ENCODE assay signal across 9 cellular contexts in the genomic region with DNA sequence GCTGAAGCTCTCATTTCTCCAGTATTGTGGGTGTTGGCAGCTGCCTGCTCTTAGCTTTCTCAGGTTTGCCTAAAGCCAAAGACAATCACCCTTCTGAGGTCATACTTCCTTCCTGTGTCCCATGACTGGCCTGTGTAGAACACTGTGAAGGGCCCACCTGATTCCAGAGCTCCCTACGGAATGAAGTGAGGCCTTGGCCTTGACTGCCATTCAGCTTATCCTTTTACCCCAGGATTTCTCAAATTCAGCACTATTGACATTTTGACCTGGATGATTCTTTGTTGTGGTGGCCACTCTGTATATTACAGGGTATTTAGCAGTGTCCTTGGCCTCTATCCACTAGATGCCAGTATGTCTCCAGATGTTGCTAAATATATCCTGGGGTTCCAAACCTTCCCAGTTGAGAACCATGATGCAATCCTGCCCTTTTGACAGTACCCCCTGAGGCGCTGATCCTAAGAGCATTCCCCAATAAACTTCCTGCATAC.
DNase-seq lines count a peak whose midpoint lies in the region; ATAC-seq and TF ChIP-seq lines count a peak whose summit lies in the region.
"Had no signal": no experiment of that assay in that cellular context is flagged by ENCODE, and none has a peak within 500 bp of the region (broad histone marks: within the 10 kb centered on the region; RNA-seq: fewer than 3 reads in every experiment).

No MANE protein-coding gene starts in this region.

- peak overlapping the region; percentile 6 for H3K4me2 ChIP-seq in mesenchymal stem cell (ENCODE audit: low read length, poor library complexity, severe bottlenecking)

- H3K79me1 ChIP-seq in mesenchymal stem cell (replicated peaks; ENCODE audit: low read length, poor library complexity, severe bottlenecking), result no peaks in the 10 kb centered on the region

- H3K4ac ChIP-seq in mesenchymal stem cell (ENCODE audit: low read depth in 1 of 2, low read length in 2 of 2), result peak overlapping the region in 1 of 2 experiments; percentile 67

- no peaks in the 10 kb centered on the region for H3K36me3 ChIP-seq in MG63
- no peaks in the 10 kb centered on the region for H3K36me3 ChIP-seq in mesenchymal stem cell (ENCODE audit: control insufficient read depth in 1 of 2, insufficient read depth in 2 of 2, low read depth in 1 of 2, low read length in 2 of 2)
- no peaks in the 10 kb centered on the region for H3K36me3 ChIP-seq in naive thymus-derived CD4-positive, alpha-beta T cell (ENCODE audit: control insufficient read depth in 2 of 3, insufficient read depth in 3 of 3, low read length in 3 of 3)

- POLR2A ChIA-PET in naive thymus-derived CD4-positive, alpha-beta T cell (lab: Charles Lee), result no interaction called here

- H3K9ac ChIP-seq in mesenchymal stem cell (ENCODE audit: low read length), result no peak overlapping the region

- H4K8ac ChIP-seq in mesenchymal stem cell (ENCODE audit: low read length), result peak overlapping the region; percentile 41

- peak overlapping the region; percentile 44 for H3K27ac Mint-ChIP-seq in endothelial cell (ENCODE audit: unreplicated experiment)
- peak overlapping the region in 1 of 9 donors; percentile 54 for H3K27ac Mint-ChIP-seq in naive thymus-derived CD4-positive, alpha-beta T cell
- H3K27ac Mint-ChIP-seq: activated T-helper 2 cell treated with anti-CD3 and anti-CD28 coated beads, Interferon-gamma antibody, Interleukin-2, Interleukin-4, amounts not matched to agents 10 μg/mL and 5 μg/mL and 100 μg/mL, durations not matched to agents 14 hours and 24 hours and 36 hours had no signal

- H2BK120ac ChIP-seq in mesenchymal stem cell (ENCODE audit: low read depth, low read length), result no peak overlapping the region

- ATAC-seq in HG02981 (IDR thresholded peaks at IDR 0.05; ENCODE audit: unreplicated experiment), result no peak
- ATAC-seq in naive thymus-derived CD4-positive, alpha-beta T cell, result no peak
- no peak for ATAC-seq in GM21737 (IDR thresholded peaks at IDR 0.05; ENCODE audit: unreplicated experiment)
- no peak for ATAC-seq in HG02870 (IDR thresholded peaks at IDR 0.05; ENCODE audit: unreplicated experiment)

- H2BK5ac ChIP-seq in mesenchymal stem cell (ENCODE audit: low read depth, low read length, poor library complexity, severe bottlenecking), result peak overlapping the region; percentile 33

- H2AK5ac ChIP-seq in mesenchymal stem cell (ENCODE audit: low read length, severe bottlenecking), result peak overlapping the region; percentile 96

- no CpG with 5 or more reads among the region's 2 CpGs for WGBS in mesenchymal stem cell

- H3K23ac ChIP-seq in mesenchymal stem cell (ENCODE audit: low read length in 2 of 2), result no peak overlapping the region

- H3K14ac ChIP-seq in mesenchymal stem cell (ENCODE audit: low read length in 2 of 2), result no peak overlapping the region

- H3K27me3 ChIP-seq in MG63 (no peaks in the 10 kb centered on the region), mesenchymal stem cell (ENCODE audit: control insufficient read depth in 1 of 2, insufficient read depth in 1 of 2, low read length in 2 of 2) (no peaks in the 10 kb centered on the region)
- H3K27me3 ChIP-seq in naive thymus-derived CD4-positive, alpha-beta T cell (ENCODE audit: control insufficient read depth in 2 of 2, insufficient read depth in 2 of 2, low read length in 2 of 2), result no peaks in the 10 kb centered on the region

- H3K4me1 ChIP-seq in mesenchymal stem cell (ENCODE audit: control insufficient read depth, insufficient read depth, low read depth, low read length), result peaks cover 4% of the 10 kb centered on the region
- no peaks in the 10 kb centered on the region for H3K4me1 ChIP-seq in naive thymus-derived CD4-positive, alpha-beta T cell (ENCODE audit: control insufficient read depth in 2 of 2, insufficient read depth in 2 of 2, low read length in 2 of 2)

- H3K4me3 Mint-ChIP-seq in endothelial cell (ENCODE audit: unreplicated experiment), result no peak overlapping the region
- H3K4me3 Mint-ChIP-seq in naive thymus-derived CD4-positive, alpha-beta T cell, result no peak overlapping the region

- H3K4me3 ChIP-seq in MG63 (no peak overlapping the region), mesenchymal stem cell (ENCODE audit: insufficient read depth in 1 of 2, low read depth in 1 of 2, low read length in 2 of 2) (no peak overlapping the region)
- no peak overlapping the region for H3K4me3 ChIP-seq in naive thymus-derived CD4-positive, alpha-beta T cell (ENCODE audit: low read length)

- peaks cover 25% of the 10 kb centered on the region for H3K4me1 Mint-ChIP-seq in endothelial cell (ENCODE audit: unreplicated experiment)
- H3K4me1 Mint-ChIP-seq in naive thymus-derived CD4-positive, alpha-beta T cell, result peaks cover 0 to 9% (median 0%) of the 10 kb centered on the region in 7 donors

- H2BK15ac ChIP-seq in mesenchymal stem cell (ENCODE audit: low read depth, poor library complexity, severe bottlenecking), result no peak overlapping the region

- no peaks in the 10 kb centered on the region for H3K36me3 Mint-ChIP-seq in endothelial cell (ENCODE audit: low read depth, unreplicated experiment)
- no peaks in the 10 kb centered on the region for H3K36me3 Mint-ChIP-seq in naive thymus-derived CD4-positive, alpha-beta T cell

- intact Hi-C loops in naive thymus-derived CD4-positive, alpha-beta T cell (cut with micrococcal nuclease), result no loop called here

- H3K27me3 Mint-ChIP-seq in endothelial cell (ENCODE audit: unreplicated experiment), result no peaks in the 10 kb centered on the region
- H3K27me3 Mint-ChIP-seq in naive thymus-derived CD4-positive, alpha-beta T cell, result peaks cover 0 to 7% (median under 1%) of the 10 kb centered on the region in 5 donors

- peak overlapping the region; percentile 39 for H4K91ac ChIP-seq in mesenchymal stem cell (ENCODE audit: low read length)

- H3K18ac ChIP-seq in mesenchymal stem cell (ENCODE audit: low read depth in 1 of 2, low read length in 2 of 2), result peak overlapping the region; percentile 28 to 33

- no peak for TF ChIP-seq CTCF in endothelial cell (IDR thresholded peaks at IDR 0.05; ENCODE audit: unreplicated experiment)

- H2AFZ ChIP-seq in mesenchymal stem cell (ENCODE audit: low read depth, low read length), result no peak overlapping the region

- H3K9me3 Mint-ChIP-seq in endothelial cell (ENCODE audit: unreplicated experiment), result no peaks in the 10 kb centered on the region
- H3K9me3 Mint-ChIP-seq in naive thymus-derived CD4-positive, alpha-beta T cell, result peaks cover 0 to 10% (median 2%) of the 10 kb centered on the region in 11 donors

- CTCF ChIA-PET in naive thymus-derived CD4-positive, alpha-beta T cell (lab: Charles Lee), result no interaction called here

- peak; percentile 57 for DNase-seq in DMS53 (lab: John Stamatoyannopoulos, UW)
- DNase-seq in MG63, result peak; percentile 23
- no peak for DNase-seq in endothelial cell (ENCODE audit: low spot score)
- DNase-seq in mesenchymal stem cell, result peak; percentile 78
- no peak for DNase-seq in naive thymus-derived CD4-positive, alpha-beta T cell

- peak overlapping the region; percentile 52 for H3K27ac ChIP-seq in mesenchymal stem cell (ENCODE audit: low read length, poor library complexity, severe bottlenecking)
- no peak overlapping the region for H3K27ac ChIP-seq in naive thymus-derived CD4-positive, alpha-beta T cell (ENCODE audit: low read depth, low read length)

- H3K9me3 ChIP-seq in MG63, result no peaks in the 10 kb centered on the region
- H3K9me3 ChIP-seq in mesenchymal stem cell (ENCODE audit: control insufficient read depth, low read length), result no peaks in the 10 kb centered on the region
- no peaks in the 10 kb centered on the region for H3K9me3 ChIP-seq in naive thymus-derived CD4-positive, alpha-beta T cell (ENCODE audit: control insufficient read depth in 2 of 3, low read length in 3 of 3)

- H2BK12ac ChIP-seq in mesenchymal stem cell (ENCODE audit: low read length in 2 of 2), result peak overlapping the region; percentile 10 to 77

Comparison
In these comparisons a context has a peak if more than half of its experiments do, and no peak if none do; other contexts are left out.
1. DNase-seq: peak in DMS53 (single experiment), MG63 (single experiment) and mesenchymal stem cell (single experiment); none in endothelial cell (single experiment) and naive thymus-derived CD4-positive, alpha-beta T cell (0 of 9).